Comparison of ENCODE assay signal across 20 cellular contexts in the genomic region with DNA sequence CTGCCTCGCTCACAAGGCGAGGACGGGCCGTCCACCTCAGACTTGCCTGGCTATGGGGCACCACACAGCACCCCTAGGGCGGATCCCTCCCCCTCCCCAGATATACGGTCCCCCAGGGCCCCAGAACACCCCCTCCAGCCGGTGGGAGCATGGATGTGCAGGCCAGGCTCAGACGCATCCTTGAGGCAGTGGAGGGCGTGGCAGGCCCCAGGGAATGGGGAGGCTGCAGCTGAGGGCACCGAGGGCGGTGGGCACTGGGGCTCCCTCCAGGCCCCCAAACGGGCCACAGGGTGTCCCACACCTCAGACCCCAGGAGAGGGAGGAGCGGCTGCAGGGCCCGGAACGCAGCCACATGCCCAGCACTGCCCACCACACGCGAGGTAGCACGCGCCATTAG. TPM values are rescaled to one million over a fixed set of nuclear protein-coding genes. Genes with fewer than 3 reads are reported as not detected.
A peak's percentile ranks its signal among the peaks of the same experiment; 100 is the strongest.
DNase-seq lines count a peak whose midpoint lies in the region; ATAC-seq, FAIRE-seq and TF ChIP-seq lines count a peak whose summit lies in the region.
"Had no signal": no experiment of that assay in that cellular context is flagged by ENCODE, and none has a peak within 500 bp of the region (broad histone marks: within the 10 kb centered on the region; RNA-seq: fewer than 3 reads in every experiment).

No MANE protein-coding gene starts in this region.

- H3K4me1 ChIP-seq in kidney (ENCODE audit: control insufficient read depth in 1 of 2, insufficient read depth in 1 of 2, low read depth in 1 of 2, low read length in 2 of 2) (no peaks in the 10 kb centered on the region), aorta (ENCODE audit: control insufficient read depth in 1 of 2, insufficient read depth in 2 of 2, low read length in 2 of 2) (no peaks in the 10 kb centered on the region)
- H3K4me1 ChIP-seq in CD8-positive, alpha-beta T cell (ENCODE audit: insufficient read depth, low read length) = peaks cover 7% of the 10 kb centered on the region

- WGBS in aorta, 2 donors = 81 to 86% methylated on average over 18 to 19 of the region's 19 CpGs

- no peak overlapping the region for H3K4me3 Mint-ChIP-seq in endothelial cell (ENCODE audit: unreplicated experiment)
- no peak overlapping the region for H3K4me3 Mint-ChIP-seq in CD8-positive, alpha-beta T cell
- no peak overlapping the region for H3K4me3 Mint-ChIP-seq in type B pancreatic cell
- H3K4me3 Mint-ChIP-seq: CD14-positive monocyte; CD4-positive, alpha-beta memory T cell had no signal

- H3K9me3 ChIP-seq in kidney (ENCODE audit: control insufficient read depth in 1 of 2, low read length in 2 of 2) (no peaks in the 10 kb centered on the region), aorta (ENCODE audit: control insufficient read depth, low read length) (no peaks in the 10 kb centered on the region)
- H3K9me3 ChIP-seq in CD8-positive, alpha-beta T cell (ENCODE audit: low read length) = no peaks in the 10 kb centered on the region

- H3K36me3 ChIP-seq in H7 (replicated peaks; ENCODE audit: control insufficient read depth, insufficient read depth, low read length) = no peaks in the 10 kb centered on the region
- no peaks in the 10 kb centered on the region for H3K36me3 ChIP-seq in kidney (ENCODE audit: control insufficient read depth in 1 of 2, insufficient read depth in 2 of 2, low read length in 2 of 2)
- H3K36me3 ChIP-seq in aorta (ENCODE audit: control insufficient read depth in 1 of 2, insufficient read depth in 2 of 2, low read length in 1 of 2) = no peaks in the 10 kb centered on the region
- H3K36me3 ChIP-seq in CD8-positive, alpha-beta T cell (ENCODE audit: insufficient read depth, low read length) = no peaks in the 10 kb centered on the region
- H3K36me3 ChIP-seq: BLaER1 had no signal

- FAIRE-seq in kidney (lab: Jason Lieb, UNC) = no peak

- H3K27me3 Mint-ChIP-seq in endothelial cell (ENCODE audit: unreplicated experiment) (peaks cover 3% of the 10 kb centered on the region), type B pancreatic cell (peaks cover 18% of the 10 kb centered on the region)
- peaks cover 21% of the 10 kb centered on the region for H3K27me3 Mint-ChIP-seq in CD8-positive, alpha-beta T cell (ENCODE audit: low read depth)

- H3K9ac ChIP-seq in kidney (ENCODE audit: low read length in 2 of 2) = no peak overlapping the region
- H3K9ac ChIP-seq: BLaER1 had no signal

- CTCF ChIA-PET in CD8-positive, alpha-beta T cell (lab: Charles Lee) = no interaction called here

- H3K27ac ChIP-seq in kidney (ENCODE audit: low read depth in 2 of 2, low read length in 2 of 2) (no peak overlapping the region), aorta (ENCODE audit: low read depth in 1 of 2, low read length in 2 of 2) (no peak overlapping the region)
- no peak overlapping the region for H3K27ac ChIP-seq in CD8-positive, alpha-beta T cell (ENCODE audit: low read depth, low read length)
- H3K27ac ChIP-seq: BLaER1, HL-60 had no signal

- H3K4me1 Mint-ChIP-seq in endothelial cell (ENCODE audit: unreplicated experiment) = no peaks in the 10 kb centered on the region
- peaks cover 12% of the 10 kb centered on the region for H3K4me1 Mint-ChIP-seq in CD8-positive, alpha-beta T cell (ENCODE audit: low read depth)
- no peaks in the 10 kb centered on the region for H3K4me1 Mint-ChIP-seq in type B pancreatic cell (ENCODE audit: unreplicated experiment)

- ATAC-seq in aorta (ENCODE audit: low FRiP score) = peak; percentile 37
- ATAC-seq in CD8-positive, alpha-beta T cell = no peak

- POLR2A ChIA-PET in CD8-positive, alpha-beta T cell (lab: Charles Lee) = no interaction called here

- H3K27me3 ChIP-seq in H7 (ENCODE audit: control insufficient read depth, insufficient read depth, low read length) (no peaks in the 10 kb centered on the region), aorta (ENCODE audit: control insufficient read depth in 1 of 2, insufficient read depth in 2 of 2, low read length in 1 of 2) (no peaks in the 10 kb centered on the region)
- no peaks in the 10 kb centered on the region for H3K27me3 ChIP-seq in CD8-positive, alpha-beta T cell (ENCODE audit: insufficient read depth, low read length)
- H3K27me3 ChIP-seq: BLaER1 had no signal

- H3K27ac Mint-ChIP-seq in endothelial cell (ENCODE audit: unreplicated experiment) (no peak overlapping the region), type B pancreatic cell (no peak overlapping the region)
- no peak overlapping the region for H3K27ac Mint-ChIP-seq in CD8-positive, alpha-beta T cell
- H3K27ac Mint-ChIP-seq: CD14-positive monocyte; CD4-positive, alpha-beta memory T cell had no signal

- TF ChIP-seq CTCF in kidney (IDR thresholded peaks at IDR 0.05; ENCODE audit: borderline replicate concordance, extremely low read depth, insufficient read depth) (no peak), endothelial cell (IDR thresholded peaks at IDR 0.05; ENCODE audit: unreplicated experiment) (no peak), type B pancreatic cell (conservative IDR thresholded peaks at IDR 0.05) (no peak)
- no peak for TF ChIP-seq CTCF in CD8-positive, alpha-beta T cell (IDR thresholded peaks at IDR 0.05)

- peak; percentile 8 for DNase-seq in AG08396 (ENCODE audit: low spot score)
- DNase-seq in H7 = peak; percentile 80
- DNase-seq in kidney = peak; percentile 62
- peak in 1 of 2 donors; percentile 34 for DNase-seq in aorta
- DNase-seq in endothelial cell (ENCODE audit: low spot score) = no peak
- no peak for DNase-seq in CD8-positive, alpha-beta T cell
- no peak for DNase-seq in type B pancreatic cell (ENCODE audit: extremely low spot score, unreplicated experiment)
- DNase-seq: ACHN; AML-193; Calu3; CD4-positive, alpha-beta memory T cell; DMS79 treated with DMSO at 0.1 percent for 48 hours; GF-D8; HCEC 1CT had no signal

- H3K4me3 ChIP-seq in H7 (ENCODE audit: insufficient read depth, low read depth, low read length) (no peak overlapping the region), kidney (ENCODE audit: low read length in 2 of 2) (no peak overlapping the region), aorta (ENCODE audit: low read length in 2 of 2) (no peak overlapping the region)
- H3K4me3 ChIP-seq in CD8-positive, alpha-beta T cell (ENCODE audit: low read depth, low read length) = no peak overlapping the region
- H3K4me3 ChIP-seq: BLaER1 had no signal

- intact Hi-C loops in kidney (cut with DNase I) (no loop called here), aorta (cut with DNase I) (no loop called here)
- intact Hi-C loops in CD8-positive, alpha-beta T cell (cut with DNase I, micrococcal nuclease) = no loop called here

- H3K9me3 Mint-ChIP-seq in endothelial cell (ENCODE audit: unreplicated experiment) (no peaks in the 10 kb centered on the region), type B pancreatic cell (peaks cover 4% of the 10 kb centered on the region)
- no peaks in the 10 kb centered on the region for H3K9me3 Mint-ChIP-seq in CD8-positive, alpha-beta T cell

- H3K36me3 Mint-ChIP-seq in endothelial cell (ENCODE audit: low read depth, unreplicated experiment) = no peaks in the 10 kb centered on the region
- no peaks in the 10 kb centered on the region for H3K36me3 Mint-ChIP-seq in CD8-positive, alpha-beta T cell
- no peaks in the 10 kb centered on the region for H3K36me3 Mint-ChIP-seq in type B pancreatic cell
- H3K36me3 Mint-ChIP-seq: CD14-positive monocyte; CD4-positive, alpha-beta memory T cell had no signal

RNA-seq across cellular contexts. Expression of a gene that starts 12.1 kb away (rescaled TPM):
- total RNA-seq in H7 (2014; rRNA removed; shearing (Covaris generic)) = not detected in 2 replicates
- total RNA-seq in kidney (not detected), aorta (not detected), endothelial cell (ENCODE audit: unreplicated experiment) (not detected), type B pancreatic cell (ENCODE audit: low replicate concordance) (not detected in 2 replicates)
- polyA plus RNA-seq in kidney (ENCODE audit: insufficient read depth, low read depth, low replicate concordance) (not detected), aorta (not detected)
- not detected for total RNA-seq in CD8-positive, alpha-beta T cell
- total RNA-seq: A172; Calu3; CD4-positive, alpha-beta memory T cell; H4; HT1080 had no signal
- polyA plus RNA-seq: CD14-positive monocyte; CD4-positive, alpha-beta memory T cell had no signal

RNA-seq across cellular contexts. Expression of a gene that starts 33.5 kb away (rescaled TPM):
- total RNA-seq in H7 (2014; rRNA removed; shearing (Covaris generic)) = 0.04 TPM in 1 of 2 replicates, not detected in the other
- total RNA-seq in kidney (0.16 TPM), aorta (not detected), endothelial cell (ENCODE audit: unreplicated experiment) (0.15 TPM), type B pancreatic cell (ENCODE audit: low replicate concordance) (0.10 TPM in 1 of 2 replicates, not detected in the other)
- polyA plus RNA-seq in kidney (ENCODE audit: insufficient read depth, low read depth, low replicate concordance) (not detected), aorta (under 1 TPM in 1 of 2 donors, not detected in 1; 0.05 TPM)
- total RNA-seq in CD8-positive, alpha-beta T cell = not detected
- total RNA-seq: A172; Calu3; CD4-positive, alpha-beta memory T cell; H4; HT1080 had no signal
- polyA plus RNA-seq: CD14-positive monocyte; CD4-positive, alpha-beta memory T cell had no signal

RNA-seq across cellular contexts. Expression of a gene that starts 39.2 kb away (rescaled TPM):
- 0.14 TPM in 1 of 2 replicates, not detected in the other for total RNA-seq in H7 (2014; rRNA removed; shearing (Covaris generic))
- total RNA-seq in kidney (0.28 TPM), aorta (under 1 TPM; 0.16 to 0.39 TPM), endothelial cell (ENCODE audit: unreplicated experiment) (1.2 TPM), type B pancreatic cell (ENCODE audit: low replicate concordance) (0.19 TPM in 1 of 2 replicates, not detected in the other)
- polyA plus RNA-seq in kidney (ENCODE audit: insufficient read depth, low read depth, low replicate concordance) (not detected), aorta (1 to 10 TPM in 1 of 2 donors, not detected in 1; 2.1 TPM)
- total RNA-seq in CD8-positive, alpha-beta T cell = under 1 TPM; 0.11 to 0.14 TPM
- total RNA-seq: Calu3; CD4-positive, alpha-beta memory T cell had no signal

RNA-seq across cellular contexts. Expression of a gene that starts 43.8 kb away (rescaled TPM):
- not detected in 2 replicates for total RNA-seq in H7 (2014; rRNA removed; shearing (Covaris generic))
- total RNA-seq in kidney (0.38 TPM), aorta (1 to 10 TPM in 1 of 2 donors, under 1 TPM in 1; 0.10 to 3.2 TPM), endothelial cell (ENCODE audit: unreplicated experiment) (not detected), type B pancreatic cell (ENCODE audit: low replicate concordance) (0.10 and 0.19 TPM in 2 replicates)
- polyA plus RNA-seq in kidney (ENCODE audit: insufficient read depth, low read depth, low replicate concordance) (0.62 TPM), aorta (1 to 10 TPM; 1.5 to 4.2 TPM)
- total RNA-seq in CD8-positive, alpha-beta T cell = not detected
- total RNA-seq: Calu3; CD4-positive, alpha-beta memory T cell; HT1080 had no signal
- polyA plus RNA-seq: CD4-positive, alpha-beta memory T cell had no signal

Comparison
In these comparisons a context has a peak if more than half of its experiments do, and no peak if none do; other contexts are left out.
1. DNase-seq: peak in AG08396 (single experiment), H7 (single experiment) and kidney (single experiment); none in endothelial cell (single experiment), CD8-positive, alpha-beta T cell (0 of 7) and type B pancreatic cell (single experiment).